In genomic region chr1:215539803-215540575, GRCh38 we compare ENCODE assay signal across 17 cellular contexts. TPM values are rescaled to one million over a fixed set of nuclear protein-coding genes. Genes with fewer than 3 reads are reported as not detected.
A peak's percentile ranks its signal among the peaks of the same experiment; 100 is the strongest.
DNase-seq lines count a peak whose midpoint lies in the region; ATAC-seq, FAIRE-seq and TF ChIP-seq lines count a peak whose summit lies in the region.
"Had no signal": no experiment of that assay in that cellular context is flagged by ENCODE, and none has a peak within 500 bp of the region (broad histone marks: within the 10 kb centered on the region; RNA-seq: fewer than 3 reads in every experiment).

No MANE protein-coding gene starts in this region.

- no peak for ATAC-seq in HG02870 (IDR thresholded peaks at IDR 0.05; ENCODE audit: unreplicated experiment)
- ATAC-seq: GM12878 had no signal

- no peak for TF ChIP-seq CTCF in choroid plexus epithelial cell (conservative IDR thresholded peaks at IDR 0.05; ENCODE audit: low read depth, low read length)

- H3K9me3 ChIP-seq in skeletal muscle satellite cell (replicated peaks; ENCODE audit: low read length), result no peaks in the 10 kb centered on the region
- H3K9me3 ChIP-seq: ovary had no signal

- no peaks in the 10 kb centered on the region for H3K36me3 ChIP-seq in skeletal muscle satellite cell (ENCODE audit: insufficient read depth, low read length)
- H3K36me3 ChIP-seq: ovary had no signal

- H3K4me1 ChIP-seq in skeletal muscle satellite cell (ENCODE audit: control insufficient read depth, insufficient read depth, low read length), result peaks cover 10% of the 10 kb centered on the region

- no peak overlapping the region for H3K9ac ChIP-seq in skeletal muscle satellite cell (ENCODE audit: low read depth, low read length)

- H3K4me2 ChIP-seq in skeletal muscle satellite cell (ENCODE audit: low read length), result peak overlapping the region; percentile 30

- no peaks in the 10 kb centered on the region for H3K27me3 ChIP-seq in skeletal muscle satellite cell (ENCODE audit: control insufficient read depth, insufficient read depth, low read length)
- H3K27me3 ChIP-seq: dorsolateral prefrontal cortex, ovary had no signal

- H3K4me3 ChIP-seq in choroid plexus epithelial cell (ENCODE audit: low read depth, low read length) (no peak overlapping the region), skeletal muscle satellite cell (ENCODE audit: low read length) (no peak overlapping the region)
- H3K4me3 ChIP-seq: dorsolateral prefrontal cortex, GM12878, lung, ovary had no signal

- no peak for TF ChIP-seq POLR2A in H54 (IDR thresholded peaks at IDR 0.05; ENCODE audit: low read depth, low read length)

- no peak for DNase-seq in H54 (ENCODE audit: insufficient read length, low spot score)
- DNase-seq in NCI-H446 (lab: John Stamatoyannopoulos, UW), result peak; percentile 94 to 98
- peak; percentile 43 for DNase-seq in choroid plexus epithelial cell (ENCODE audit: low read depth)
- no peak for DNase-seq in NCI-H526 (lab: John Stamatoyannopoulos, UW)
- no peak for DNase-seq in DMS114 treated with DMSO at 0.1 percent for 48 hours (lab: John Stamatoyannopoulos, UW; ENCODE audit: unreplicated experiment)
- no peak for DNase-seq in SIG-M5 treated with dmso at 0.1 percent for 504 hours (lab: John Stamatoyannopoulos, UW; ENCODE audit: unreplicated experiment)
- DNase-seq: activated naive CD8-positive, alpha-beta T cell treated with anti-CD3 and anti-CD28 coated beads, Interleukin-2, amount 10 ng/mL, durations not matched to agents 7 days and 5 days; dorsolateral prefrontal cortex; glutamatergic neuron; HFFc6; ovary; stimulated activated CD4-positive, alpha-beta T cell treated with anti-CD3 and anti-CD28 coated beads, Interleukin-2, amount 100 ng/mL, for 48 hours; T-helper 9 cell had no signal

- peak; percentile 65 for FAIRE-seq in H54 (lab: Jason Lieb, UNC)
- FAIRE-seq: GM12878 had no signal

RNA-seq across cellular contexts. Expression of gene KCTD3, which starts 27.1 kb away (rescaled TPM):
- total RNA-seq in skeletal muscle satellite cell (2012; rRNA removed), result 32.8 and 34.0 TPM in 2 replicates

Comparison
In these comparisons a context has a peak if more than half of its experiments do, and no peak if none do; other contexts are left out.
1. DNase-seq: peak in NCI-H446 (2 of 2) and choroid plexus epithelial cell (single experiment); none in H54 (single experiment), NCI-H526 (0 of 2), DMS114 treated with DMSO at 0.1 percent for 48 hours (single experiment) and SIG-M5 treated with dmso at 0.1 percent for 504 hours (single experiment).